ENCODE assay signal across 12 cellular contexts in the genomic region with DNA sequence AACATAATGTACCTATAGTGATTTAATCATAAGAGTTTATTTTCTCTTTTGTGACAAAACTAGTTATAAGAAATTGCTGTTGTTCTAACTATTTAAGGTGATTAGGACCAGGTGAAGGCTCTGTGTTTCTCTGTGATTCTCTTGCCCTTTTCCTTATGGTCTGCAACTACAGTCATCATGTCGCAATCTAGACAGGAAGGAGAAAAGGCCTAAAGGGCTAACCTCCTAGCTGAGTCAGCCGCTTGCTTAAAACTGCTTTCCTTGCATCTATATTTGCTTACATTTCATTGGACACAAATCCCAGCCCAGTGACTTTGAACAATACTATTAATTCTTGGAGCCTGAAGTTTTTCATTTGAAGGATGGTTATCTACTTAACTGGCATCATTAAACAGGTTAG.
DNase-seq lines count a peak whose midpoint lies in the region; ATAC-seq, FAIRE-seq and TF ChIP-seq lines count a peak whose summit lies in the region.
"Had no signal": no experiment of that assay in that cellular context is flagged by ENCODE, and none has a peak within 500 bp of the region (broad histone marks: within the 10 kb centered on the region; RNA-seq: fewer than 3 reads in every experiment).

No MANE protein-coding gene starts in this region.

- H3K36me3 Mint-ChIP-seq in CD4-positive, alpha-beta memory T cell: peaks cover 45 to 58% of the 10 kb centered on the region in 2 donors

- ATAC-seq in GM19351 (IDR thresholded peaks at IDR 0.05; ENCODE audit: unreplicated experiment): no peak

- H3K9me3 ChIP-seq in GM23248 (ENCODE audit: low read depth): no peaks in the 10 kb centered on the region
- H3K9me3 ChIP-seq in CD4-positive, alpha-beta memory T cell (ENCODE audit: control insufficient read depth in 1 of 2, low read length in 2 of 2): no peaks in the 10 kb centered on the region
- H3K9me3 ChIP-seq: uterus had no signal

- CTCF ChIA-PET in CD4-positive, alpha-beta memory T cell (lab: Charles Lee; ENCODE audit: partially characterized antibody): interaction anchor here (3.9 kb wide), 1 partner anchor 21 kb away, joined by 16 read pairs; no protein-coding TSS in a partner anchor

- peak; percentile 96 for DNase-seq in GM23248
- peak; percentile 57 for DNase-seq in RCC 7860 (ENCODE audit: low spot score)
- DNase-seq in fibroblast of mammary gland (ENCODE audit: low read depth): peak; percentile 91
- peak; percentile 97 for DNase-seq in renal cortical epithelial cell (ENCODE audit: low read depth)
- DNase-seq in CD4-positive, alpha-beta memory T cell: no peak
- no peak for DNase-seq in NCI-H2107 (lab: John Stamatoyannopoulos, UW)
- DNase-seq in stimulated activated CD4-positive, alpha-beta T cell treated with anti-CD3 and anti-CD28 coated beads, Interleukin-15, amount 100 ng/mL, for 24 hours: no peak
- DNase-seq: left cardiac atrium; stimulated activated CD4-positive, alpha-beta T cell treated with anti-CD3 and anti-CD28 coated beads, Interleukin-2, amount 100 ng/mL, for 48 hours; uterus had no signal

- POLR2A ChIA-PET in CD4-positive, alpha-beta memory T cell (lab: Charles Lee; ENCODE audit: partially characterized antibody): no interaction called here

- no peak overlapping the region for H3K4me3 Mint-ChIP-seq in CD4-positive, alpha-beta memory T cell

- WGBS in GM23248 (ENCODE audit: low coverage in 1 of 2, low lambda C conversion rate in 2 of 2, missing lambda C conversion rate in 2 of 2), 2 experiments: 25 to 42% methylated on average over 2 of the region's 2 CpGs

- no peaks in the 10 kb centered on the region for H3K27me3 Mint-ChIP-seq in CD4-positive, alpha-beta memory T cell

- intact Hi-C loops in CD4-positive, alpha-beta memory T cell (cut with micrococcal nuclease): no loop called here

- H3K4me1 ChIP-seq in GM23248 (ENCODE audit: insufficient read depth): peaks cover 44% of the 10 kb centered on the region
- no peaks in the 10 kb centered on the region for H3K4me1 ChIP-seq in CD4-positive, alpha-beta memory T cell (ENCODE audit: insufficient read depth, low read length)

- H3K4me2 ChIP-seq in GM23248 (ENCODE audit: unreplicated experiment): peak overlapping the region; percentile 65

- TF ChIP-seq CTCF in fibroblast of mammary gland (conservative IDR thresholded peaks at IDR 0.05; ENCODE audit: control insufficient read depth, insufficient read depth, low read depth, low read length): no peak

- peak overlapping the region; percentile 85 for H3K27ac ChIP-seq in GM23248
- H3K27ac ChIP-seq in CD4-positive, alpha-beta memory T cell (ENCODE audit: low read depth, low read length): no peak overlapping the region
- H3K27ac ChIP-seq: cardiac muscle cell, uterus had no signal

- H3K79me2 ChIP-seq in GM23248 (ENCODE audit: insufficient read depth): no peaks in the 10 kb centered on the region

- in situ Hi-C loops in GM23248 (cut with MboI): no loop called here

- H3K27me3 ChIP-seq in GM23248 (replicated peaks; ENCODE audit: insufficient read depth): no peaks in the 10 kb centered on the region
- H3K27me3 ChIP-seq in CD4-positive, alpha-beta memory T cell (ENCODE audit: insufficient read depth, low read length): no peaks in the 10 kb centered on the region
- H3K27me3 ChIP-seq: cardiac muscle cell, uterus had no signal

- peaks cover 41% of the 10 kb centered on the region for H3F3A ChIP-seq in GM23248 (ENCODE audit: insufficient read depth)

- no peaks in the 10 kb centered on the region for H4K20me1 ChIP-seq in GM23248 (ENCODE audit: insufficient read depth)

- H3K9me2 ChIP-seq in GM23248 (ENCODE audit: insufficient read depth): no peaks in the 10 kb centered on the region

- FAIRE-seq in RCC 7860 (lab: Jason Lieb, UNC): peak; percentile 82

- H3K9me3 Mint-ChIP-seq in CD4-positive, alpha-beta memory T cell: no peaks in the 10 kb centered on the region

- peak overlapping the region; percentile 42; the same call in 1 of the 2 replicates for H3K9ac ChIP-seq in GM23248

- peaks cover 43% of the 10 kb centered on the region for H3K36me3 ChIP-seq in GM23248 (ENCODE audit: low read depth)
- no peaks in the 10 kb centered on the region for H3K36me3 ChIP-seq in CD4-positive, alpha-beta memory T cell (ENCODE audit: insufficient read depth, low read length)
- H3K36me3 ChIP-seq: uterus had no signal

- H3K4me1 Mint-ChIP-seq in CD4-positive, alpha-beta memory T cell: peaks cover 5 to 8% (median 5%) of the 10 kb centered on the region in 4 donors

- H2AFZ ChIP-seq in GM23248: no peak overlapping the region

- H3K27ac Mint-ChIP-seq in CD4-positive, alpha-beta memory T cell: peak overlapping the region in 2 of 7 donors; percentile 41 to 42

- no peak overlapping the region for H3K4me3 ChIP-seq in GM23248
- no peak overlapping the region for H3K4me3 ChIP-seq in fibroblast of mammary gland (ENCODE audit: control insufficient read depth, low read depth, low read length)
- H3K4me3 ChIP-seq in CD4-positive, alpha-beta memory T cell (ENCODE audit: low read length in 2 of 2): no peak overlapping the region
- H3K4me3 ChIP-seq: cardiac muscle cell, uterus had no signal

Comparison
In these comparisons a context has a peak if more than half of its experiments do, and no peak if none do; other contexts are left out.
1. DNase-seq: peak in GM23248 (single experiment), RCC 7860 (single experiment), fibroblast of mammary gland (single experiment) and renal cortical epithelial cell (single experiment); none in CD4-positive, alpha-beta memory T cell (0 of 5), NCI-H2107 (single experiment) and stimulated activated CD4-positive, alpha-beta T cell treated with anti-CD3 and anti-CD28 coated beads, Interleukin-15, amount 100 ng/mL, for 24 hours (single experiment).